In the genomic region with DNA sequence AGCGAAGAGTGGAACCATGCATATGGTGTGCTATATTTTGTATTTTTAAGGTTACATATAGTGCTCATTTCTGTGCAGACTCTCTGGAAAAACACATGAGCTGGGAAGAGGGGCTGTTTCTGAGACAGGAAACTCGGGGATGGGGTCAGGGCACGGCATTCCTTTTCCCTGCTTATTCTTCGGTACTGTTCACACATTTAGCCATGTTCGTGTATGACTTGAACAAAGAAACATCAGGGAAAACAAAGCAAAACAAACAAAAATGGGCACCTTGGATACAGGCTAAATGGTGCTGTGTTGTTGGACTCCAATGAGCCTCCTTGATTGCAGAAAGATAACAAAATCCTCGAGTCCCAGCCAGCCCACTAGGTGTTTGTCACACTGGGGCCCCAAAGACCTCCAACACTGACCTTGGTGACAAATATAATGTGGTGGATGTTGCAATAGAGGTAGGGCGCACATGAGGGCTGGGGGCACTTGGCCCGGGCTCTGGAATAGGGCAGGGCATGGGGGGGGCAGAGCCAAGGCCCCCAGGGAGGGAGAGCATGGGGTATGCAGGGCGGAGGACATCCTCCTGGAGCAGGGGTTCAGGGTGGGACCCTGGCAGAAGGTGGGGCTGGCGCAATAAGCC, we compare ENCODE assay signal across 31 cellular contexts. TPM values are rescaled to one million over a fixed set of nuclear protein-coding genes. Genes with fewer than 3 reads are reported as not detected.
"Had no signal": no experiment of that assay in that cellular context is flagged by ENCODE, and none has a peak within 500 bp of the region (broad histone marks: within the 10 kb centered on the region; RNA-seq: fewer than 3 reads in every experiment).

No MANE protein-coding gene starts in this region.

- FAIRE-seq: kidney had no signal

- H3K36me3 ChIP-seq: adrenal gland, ascending aorta, brain microvascular endothelial cell, esophagus muscularis mucosa, heart left ventricle, lower lobe of right lung, upper lobe of left lung, vagina had no signal

- H3K4me3 ChIP-seq: adrenal gland, ascending aorta, esophagus muscularis mucosa, heart left ventricle, lower lobe of right lung, mucosa of descending colon, upper lobe of left lung, vagina had no signal

- H3K27ac ChIP-seq: adrenal gland, ascending aorta, brain microvascular endothelial cell, esophagus muscularis mucosa, foreskin keratinocyte, heart left ventricle, lower lobe of right lung, parathyroid adenoma, upper lobe of left lung, vagina had no signal

- ATAC-seq: activated CD4-positive, CD25-positive, alpha-beta regulatory T cell treated with anti-CD3 and anti-CD28 coated beads, Interleukin-2, amount 50 U/mL, for 24 hours; foreskin keratinocyte; heart left ventricle; left colon; lower lobe of right lung; mucosa of descending colon; right cardiac atrium had no signal

- H2AFZ ChIP-seq: parathyroid adenoma had no signal

- H3K4me1 ChIP-seq: adrenal gland, ascending aorta, parathyroid adenoma had no signal

- H3K9me3 ChIP-seq: adrenal gland, ascending aorta, esophagus muscularis mucosa, heart left ventricle, lower lobe of right lung, mucosa of descending colon, upper lobe of left lung, vagina had no signal

- H3K9ac ChIP-seq: parathyroid adenoma had no signal

- H3K79me2 ChIP-seq: parathyroid adenoma had no signal

- H3K27me3 ChIP-seq: adrenal gland, ascending aorta, brain microvascular endothelial cell, esophagus muscularis mucosa, foreskin keratinocyte, heart left ventricle, upper lobe of left lung, vagina had no signal

- DNase-seq: activated CD4-positive, alpha-beta T cell treated with anti-CD3 and anti-CD28 coated beads for 48 hours; activated CD4-positive, alpha-beta T cell treated with anti-CD3 and anti-CD28 coated beads, Interleukin-2, amount 50 U/mL, for 48 hours; activated CD8-positive, alpha-beta memory T cell treated with anti-CD3 and anti-CD28 coated beads for 24 hours; activated effector memory CD4-positive, alpha-beta T cell treated with Interleukin-2 at 50 U/mL for 16 hours; activated naive CD4-positive, alpha-beta T cell treated with anti-CD3 and anti-CD28 coated beads for 36 hours; activated naive CD8-positive, alpha-beta T cell treated with anti-CD3 and anti-CD28 coated beads for 36 hours; adrenal gland; brain microvascular endothelial cell; cortex of kidney; foreskin keratinocyte; heart left ventricle; hypothalamus; immature natural killer cell; kidney; left colon; lower lobe of right lung; mesendoderm; mucosa of descending colon; nucleus accumbens; right cardiac atrium; stimulated activated CD4-positive, alpha-beta T cell treated with anti-CD3 and anti-CD28 coated beads, Interleukin-2, amount 100 ng/mL, for 48 hours; substantia nigra; T-helper 1 cell; upper lobe of left lung had no signal

RNA-seq across cellular contexts. Expression of gene DNASE1L3, which starts 19.3 kb away (rescaled TPM):
- total RNA-seq: activated naive CD4-positive, alpha-beta T cell treated with anti-CD3 and anti-CD28 coated beads for 36 hours; activated naive CD8-positive, alpha-beta T cell treated with anti-CD3 and anti-CD28 coated beads for 36 hours; foreskin keratinocyte; myocyte had no signal
- polyA plus RNA-seq: foreskin keratinocyte, neural cell had no signal
